ENCODE assay signal across 1 cellular context in the genomic region with DNA sequence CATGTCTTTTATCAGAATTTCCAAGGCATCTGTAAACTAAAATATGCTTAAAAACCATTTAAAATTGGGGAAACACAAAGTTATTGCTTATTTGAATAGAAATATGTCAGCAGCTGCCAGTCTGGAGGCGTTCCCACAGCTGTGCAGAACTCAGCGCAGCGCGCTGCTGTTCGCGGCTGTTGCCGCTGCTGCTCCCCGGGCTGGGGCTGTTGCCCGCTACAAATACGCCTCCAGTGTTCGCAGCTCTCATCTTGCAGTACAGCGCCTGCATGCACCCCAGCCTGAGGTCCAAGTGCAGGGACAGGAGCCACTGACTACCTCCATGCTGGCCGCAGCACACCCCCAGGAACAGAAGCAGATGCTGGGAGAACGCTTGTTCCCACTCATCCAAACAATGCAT.
TF ChIP-seq lines count a peak whose summit lies in the region.

No MANE protein-coding gene starts in this region.

TF ChIP-seq in H1, 55 proteins besides CTCF, POLR2A, EP300 and RAD21:
- TF ChIP-seq PHF8 (conservative IDR thresholded peaks at IDR 0.05; ENCODE audit: low read depth, low read length) (no peak), GABPA (IDR thresholded peaks at IDR 0.05; ENCODE audit: borderline replicate concordance, insufficient read depth, low read length) (no peak), TBP (IDR thresholded peaks at IDR 0.05; ENCODE audit: low read depth, low read length) (no peak), SAP30 (IDR thresholded peaks at IDR 0.05; ENCODE audit: insufficient read depth, insufficient replicate concordance, low read length) (no peak), MAFK (IDR thresholded peaks at IDR 0.05; ENCODE audit: low read depth, low read length) (no peak), NRF1 (IDR thresholded peaks at IDR 0.05; ENCODE audit: low read depth, low read length) (no peak), TAF1 (IDR thresholded peaks at IDR 0.05; ENCODE audit: low read depth, low read length) (no peak), POU5F1 (IDR thresholded peaks at IDR 0.05; ENCODE audit: low read depth, low read length) (no peak), SP4 (IDR thresholded peaks at IDR 0.05; ENCODE audit: low read length) (no peak), KDM4A (IDR thresholded peaks at IDR 0.05; ENCODE audit: low read depth, low read length, severe bottlenecking) (no peak), SIRT6 (IDR thresholded peaks at IDR 0.05; ENCODE audit: low read length) (no peak), KDM5A (IDR thresholded peaks at IDR 0.05; ENCODE audit: low read length) (no peak)
- TF ChIP-seq, protein P1, sequence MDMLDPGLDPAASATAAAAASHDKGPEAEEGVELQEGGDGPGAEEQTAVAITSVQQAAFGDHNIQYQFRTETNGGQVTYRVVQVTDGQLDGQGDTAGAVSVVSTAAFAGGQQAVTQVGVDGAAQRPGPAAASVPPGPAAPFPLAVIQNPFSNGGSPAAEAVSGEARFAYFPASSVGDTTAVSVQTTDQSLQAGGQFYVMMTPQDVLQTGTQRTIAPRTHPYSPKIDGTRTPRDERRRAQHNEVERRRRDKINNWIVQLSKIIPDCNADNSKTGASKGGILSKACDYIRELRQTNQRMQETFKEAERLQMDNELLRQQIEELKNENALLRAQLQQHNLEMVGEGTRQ (IDR thresholded peaks at IDR 0.05; ENCODE audit: low read length), result no peak
TF ChIP-seq in H1: peak in this region for 0.
